ENCODE assay signal across 16 cellular contexts in the genomic region with DNA sequence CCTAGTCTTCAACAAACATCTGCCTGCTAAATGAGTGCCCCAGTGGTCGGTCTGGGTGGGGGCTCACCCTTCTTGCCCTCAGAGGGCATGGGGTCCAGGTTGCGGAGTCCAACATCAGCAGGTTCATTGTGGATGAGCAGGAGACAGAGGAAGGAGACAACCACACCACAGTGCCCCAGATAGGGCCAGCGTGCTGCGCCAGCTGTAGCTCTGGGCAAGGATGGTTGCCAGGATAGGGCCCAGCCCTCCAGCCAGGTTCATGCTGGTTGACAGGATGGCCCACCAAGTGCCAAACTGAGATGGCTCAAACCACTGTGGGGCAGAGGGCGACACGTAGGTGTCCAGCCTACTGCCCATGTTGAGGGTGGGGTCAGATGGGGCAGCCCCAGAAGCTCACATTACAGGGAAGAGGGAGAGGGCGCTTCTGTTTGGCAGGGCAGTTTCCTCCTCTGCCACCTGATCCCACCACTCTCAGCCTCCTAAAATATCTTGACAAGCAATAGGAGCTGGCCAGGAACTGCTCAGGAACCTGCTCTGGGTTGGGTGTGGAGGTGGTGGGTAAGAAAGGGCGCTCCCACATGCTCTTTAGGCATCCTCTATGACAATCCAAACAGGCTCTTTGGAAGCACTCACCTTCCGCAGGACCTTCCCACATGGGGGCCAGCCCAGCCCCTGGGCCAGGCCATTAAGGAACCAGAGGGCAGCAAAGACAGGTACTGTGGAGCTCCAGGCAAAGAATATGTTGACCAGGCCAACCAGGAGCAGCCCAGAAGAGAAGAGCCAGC. TPM values are rescaled to one million over a fixed set of nuclear protein-coding genes. Genes with fewer than 3 reads are reported as not detected.
A peak's percentile ranks its signal among the peaks of the same experiment; 100 is the strongest.
DNase-seq lines count a peak whose midpoint lies in the region; ATAC-seq and TF ChIP-seq lines count a peak whose summit lies in the region.
"Had no signal": no experiment of that assay in that cellular context is flagged by ENCODE, and none has a peak within 500 bp of the region (broad histone marks: within the 10 kb centered on the region; RNA-seq: fewer than 3 reads in every experiment).

No MANE protein-coding gene starts in this region.

- H3K27me3 ChIP-seq in right lobe of liver: no peaks in the 10 kb centered on the region

- DNase-seq in right lobe of liver (peak; percentile 38 to 77 (median 59)), NCI-H226 (no peak), OCI-M2 (lab: John Stamatoyannopoulos, UW; ENCODE audit: unreplicated experiment) (no peak), A172 (ENCODE audit: low spot score) (no peak)
- no peak for DNase-seq in stimulated activated effector memory CD8-positive, alpha-beta T cell treated with anti-CD3 and anti-CD28 coated beads, Interleukin-12 subunit alpha, Interleukin-12 subunit beta, amount 100 ng/mL, for 72 hours (ENCODE audit: low spot score in 2 of 2)
- DNase-seq: activated effector memory CD4-positive, alpha-beta T cell treated with anti-CD3 and anti-CD28 coated beads, Interleukin-2, amount 50 U/mL, for 16 hours; aorta; DMS53; head of caudate nucleus; islet precursor cell; midbrain; NCI-H69 had no signal

- H3K9me3 Mint-ChIP-seq in IgD-negative memory B cell: no peaks in the 10 kb centered on the region
- no peaks in the 10 kb centered on the region for H3K9me3 Mint-ChIP-seq in activated T-helper 17 cell treated with anti-CD3 and anti-CD28 coated beads, Interleukin-2, amount 50 U/mL, for 72 hours
- H3K9me3 Mint-ChIP-seq in stimulated activated effector memory CD8-positive, alpha-beta T cell treated with anti-CD3 and anti-CD28 coated beads, Interleukin-12 subunit alpha, Interleukin-12 subunit beta, amount 100 ng/mL, for 72 hours: no peaks in the 10 kb centered on the region

- H3K4me1 ChIP-seq in right lobe of liver: peaks cover 2 to 51% (median 23%) of the 10 kb centered on the region in 4 donors

- H3K27ac ChIP-seq in right lobe of liver: peak overlapping the region; percentile 24 to 54 (median 31)
- H3K27ac ChIP-seq: coronary artery, thoracic aorta had no signal

- H3K27me3 Mint-ChIP-seq in IgD-negative memory B cell: no peaks in the 10 kb centered on the region
- no peaks in the 10 kb centered on the region for H3K27me3 Mint-ChIP-seq in activated T-helper 17 cell treated with anti-CD3 and anti-CD28 coated beads, Interleukin-2, amount 50 U/mL, for 72 hours

- peak overlapping the region; percentile 66 to 96 (median 81) for H3K4me3 ChIP-seq in right lobe of liver
- H3K4me3 ChIP-seq: coronary artery, thoracic aorta had no signal

- peaks cover 11 to 18% (median 14%) of the 10 kb centered on the region in 3 donors for H3K4me1 Mint-ChIP-seq in IgD-negative memory B cell
- peaks cover 28% of the 10 kb centered on the region for H3K4me1 Mint-ChIP-seq in activated T-helper 17 cell treated with anti-CD3 and anti-CD28 coated beads, Interleukin-2, amount 50 U/mL, for 72 hours
- peaks cover 46% of the 10 kb centered on the region for H3K4me1 Mint-ChIP-seq in stimulated activated effector memory CD8-positive, alpha-beta T cell treated with anti-CD3 and anti-CD28 coated beads, Interleukin-12 subunit alpha, Interleukin-12 subunit beta, amount 100 ng/mL, for 72 hours

- ATAC-seq in activated T-helper 17 cell treated with anti-CD3 and anti-CD28 coated beads, Interleukin-2, amount 50 U/mL, for 72 hours (replicated peaks): no peak
- ATAC-seq in right lobe of liver: peak in 1 of 4 donors; percentile 0
- no peak for ATAC-seq in stimulated activated effector memory CD8-positive, alpha-beta T cell treated with anti-CD3 and anti-CD28 coated beads, Interleukin-12 subunit alpha, Interleukin-12 subunit beta, amount 100 ng/mL, for 72 hours

- H3K36me3 ChIP-seq in right lobe of liver: peaks cover 0 to 28% (median 14%) of the 10 kb centered on the region in 4 donors

- peak overlapping the region in 3 of 4 donors; percentile 3 to 80 (median 80) for H3K4me3 Mint-ChIP-seq in IgD-negative memory B cell
- peak overlapping the region; percentile 84 for H3K4me3 Mint-ChIP-seq in activated T-helper 17 cell treated with anti-CD3 and anti-CD28 coated beads, Interleukin-2, amount 50 U/mL, for 72 hours
- no peak overlapping the region for H3K4me3 Mint-ChIP-seq in stimulated activated effector memory CD8-positive, alpha-beta T cell treated with anti-CD3 and anti-CD28 coated beads, Interleukin-12 subunit alpha, Interleukin-12 subunit beta, amount 100 ng/mL, for 72 hours

- WGBS in right lobe of liver (ENCODE audit: insufficient coverage, low coverage, low lambda C conversion rate, missing lambda C conversion rate): 28% methylated on average over 3 of the region's 9 CpGs

- TF ChIP-seq CTCF in right lobe of liver (IDR thresholded peaks at IDR 0.05): no peak

- H3K36me3 Mint-ChIP-seq in IgD-negative memory B cell: peaks cover 1% of the 10 kb centered on the region
- peaks cover 51% of the 10 kb centered on the region for H3K36me3 Mint-ChIP-seq in activated T-helper 17 cell treated with anti-CD3 and anti-CD28 coated beads, Interleukin-2, amount 50 U/mL, for 72 hours (ENCODE audit: low read depth)
- H3K36me3 Mint-ChIP-seq in stimulated activated effector memory CD8-positive, alpha-beta T cell treated with anti-CD3 and anti-CD28 coated beads, Interleukin-12 subunit alpha, Interleukin-12 subunit beta, amount 100 ng/mL, for 72 hours: peaks cover 54% of the 10 kb centered on the region

- intact Hi-C loops in right lobe of liver (cut with DNase I): no loop called here

- H3K9me3 ChIP-seq in right lobe of liver: no peaks in the 10 kb centered on the region
- H3K9me3 ChIP-seq: thoracic aorta had no signal

- no peak for TF ChIP-seq POLR2A in right lobe of liver (IDR thresholded peaks at IDR 0.05)

- no peak overlapping the region for H3K27ac Mint-ChIP-seq in IgD-negative memory B cell
- H3K27ac Mint-ChIP-seq in activated T-helper 17 cell treated with anti-CD3 and anti-CD28 coated beads, Interleukin-2, amount 50 U/mL, for 72 hours: peak overlapping the region; percentile 48
- peak overlapping the region; percentile 34 for H3K27ac Mint-ChIP-seq in stimulated activated effector memory CD8-positive, alpha-beta T cell treated with anti-CD3 and anti-CD28 coated beads, Interleukin-12 subunit alpha, Interleukin-12 subunit beta, amount 100 ng/mL, for 72 hours

RNA-seq across cellular contexts. Expression of gene SLC37A4, which starts 2.9 kb away (rescaled TPM):
- 10.9 TPM for polyA plus RNA-seq in IgD-negative memory B cell
- 10 to 100 TPM; 28.1 to 36.8 TPM for total RNA-seq in activated T-helper 17 cell treated with anti-CD3 and anti-CD28 coated beads, Interleukin-2, amount 50 U/mL, for 72 hours
- total RNA-seq in right lobe of liver: 100 to 1,000 TPM in 4 of 6 experiments, 10 to 100 TPM in 2; 78.5 to 177 (median 147) TPM
- total RNA-seq in A172 (2014; rRNA removed; shearing (Covaris generic)): 5.0 and 7.5 TPM in 2 replicates

RNA-seq across cellular contexts. Expression of gene TRAPPC4, which starts 9.2 kb away (rescaled TPM):
- 81.5 TPM for polyA plus RNA-seq in IgD-negative memory B cell
- total RNA-seq in activated T-helper 17 cell treated with anti-CD3 and anti-CD28 coated beads, Interleukin-2, amount 50 U/mL, for 72 hours: 10 to 100 TPM; 75.2 to 77.6 TPM
- 10 to 100 TPM; 17.2 to 46.3 (median 33.4) TPM for total RNA-seq in right lobe of liver
- total RNA-seq in A172 (2014; rRNA removed; shearing (Covaris generic)): 57.9 and 83.5 TPM in 2 replicates

RNA-seq across cellular contexts. Expression of gene RPS25, which starts 9.6 kb away (rescaled TPM):
- 4,856 TPM for polyA plus RNA-seq in IgD-negative memory B cell
- 1,000 to 10,000 TPM; 1,597 to 2,232 TPM for total RNA-seq in activated T-helper 17 cell treated with anti-CD3 and anti-CD28 coated beads, Interleukin-2, amount 50 U/mL, for 72 hours
- total RNA-seq in right lobe of liver: 100 to 1,000 TPM; 326 to 822 (median 376) TPM
- total RNA-seq in A172 (2014; rRNA removed; shearing (Covaris generic)): 789 and 797 TPM in 2 replicates

RNA-seq across cellular contexts. Expression of gene HYOU1, which starts 29.3 kb away (rescaled TPM):
- 16.4 TPM for polyA plus RNA-seq in IgD-negative memory B cell
- total RNA-seq in activated T-helper 17 cell treated with anti-CD3 and anti-CD28 coated beads, Interleukin-2, amount 50 U/mL, for 72 hours: 100 to 1,000 TPM in 1 of 2 donors, 10 to 100 TPM in 1; 67.7 to 117 TPM
- 100 to 1,000 TPM; 107 to 202 (median 171) TPM for total RNA-seq in right lobe of liver
- total RNA-seq in A172 (2014; rRNA removed; shearing (Covaris generic)): 112 and 125 TPM in 2 replicates

RNA-seq across cellular contexts. Expression of gene CENATAC, which starts 29.8 kb away (rescaled TPM):
- polyA plus RNA-seq in IgD-negative memory B cell: 11.2 TPM
- total RNA-seq in activated T-helper 17 cell treated with anti-CD3 and anti-CD28 coated beads, Interleukin-2, amount 50 U/mL, for 72 hours: 10 to 100 TPM; 38.9 to 44.8 TPM
- total RNA-seq in right lobe of liver: 10 to 100 TPM; 11.5 to 16.7 (median 13.0) TPM
- 24.9 and 45.6 TPM in 2 replicates for total RNA-seq in A172 (2014; rRNA removed; shearing (Covaris generic))

Comparison
In these comparisons a context has a peak if more than half of its experiments do, and no peak if none do; other contexts are left out.
1. H3K27ac Mint-ChIP-seq: peak in activated T-helper 17 cell treated with anti-CD3 and anti-CD28 coated beads, Interleukin-2, amount 50 U/mL, for 72 hours (single experiment) and stimulated activated effector memory CD8-positive, alpha-beta T cell treated with anti-CD3 and anti-CD28 coated beads, Interleukin-12 subunit alpha, Interleukin-12 subunit beta, amount 100 ng/mL, for 72 hours (single experiment); none in IgD-negative memory B cell (0 of 3).
2. DNase-seq: peak in right lobe of liver (3 of 3); none in stimulated activated effector memory CD8-positive, alpha-beta T cell treated with anti-CD3 and anti-CD28 coated beads, Interleukin-12 subunit alpha, Interleukin-12 subunit beta, amount 100 ng/mL, for 72 hours (0 of 2), NCI-H226 (single experiment), OCI-M2 (single experiment) and A172 (single experiment).